ENCODE assay signal across 20 cellular contexts in the genomic region with DNA sequence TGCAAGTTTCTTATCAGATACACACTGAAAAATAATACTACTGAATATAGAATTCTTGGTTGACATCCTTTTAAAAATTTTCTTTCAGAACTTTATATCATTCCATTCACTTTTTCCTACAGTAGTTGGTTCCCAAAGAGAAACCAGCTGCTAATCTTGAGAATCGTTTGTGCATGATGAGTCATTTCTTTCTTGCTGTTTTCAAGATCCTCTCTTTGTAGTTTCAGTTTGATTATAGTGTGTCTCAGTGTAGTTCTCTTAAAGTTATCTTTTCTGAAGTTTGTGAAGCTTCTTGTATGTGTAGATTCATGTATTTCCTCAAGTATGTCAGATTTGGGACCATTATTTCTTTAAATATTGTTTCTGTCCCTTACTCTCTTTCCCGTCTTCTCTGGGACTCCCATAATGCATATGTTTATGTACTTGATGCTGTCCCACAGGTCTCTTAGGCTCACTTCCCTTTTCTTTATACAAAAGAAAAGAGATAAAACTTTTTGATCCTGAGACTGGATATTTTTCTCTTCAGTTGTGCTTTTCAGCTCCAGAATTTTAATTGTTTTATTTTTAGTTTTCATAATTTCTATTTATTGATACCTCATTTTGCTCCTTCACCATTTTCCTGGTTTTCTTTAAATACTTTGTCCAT.
A peak's percentile ranks its signal among the peaks of the same experiment; 100 is the strongest.
DNase-seq lines count a peak whose midpoint lies in the region; ATAC-seq and TF ChIP-seq lines count a peak whose summit lies in the region.
"Had no signal": no experiment of that assay in that cellular context is flagged by ENCODE, and none has a peak within 500 bp of the region (broad histone marks: within the 10 kb centered on the region; RNA-seq: fewer than 3 reads in every experiment).

No MANE protein-coding gene starts in this region.

- H3K27me3 Mint-ChIP-seq in mesothelial cell of epicardium (ENCODE audit: low read depth), result no peaks in the 10 kb centered on the region

- CTCF ChIA-PET in RWPE1 (lab: Yijun Ruan, JAX), result no interaction called here

- no peaks in the 10 kb centered on the region for H3K27me3 ChIP-seq in left lung
- H3K27me3 ChIP-seq: heart left ventricle had no signal

- no peaks in the 10 kb centered on the region for H3K4me1 ChIP-seq in left lung
- H3K4me1 ChIP-seq: heart left ventricle had no signal

- H3K27ac ChIP-seq in left lung (no peak overlapping the region), RWPE1 (no peak overlapping the region)
- H3K27ac ChIP-seq: 22Rv1, heart left ventricle, PC-9, thoracic aorta had no signal

- peaks cover 11% of the 10 kb centered on the region for H3K9me3 Mint-ChIP-seq in mesothelial cell of epicardium

- no peak overlapping the region for H3K27ac Mint-ChIP-seq in mesothelial cell of epicardium

- H3K9me3 ChIP-seq in left lung, result peaks cover 0 to 38% of the 10 kb centered on the region in 2 donors

- peak; percentile 53 for ATAC-seq in HG02763 (IDR thresholded peaks at IDR 0.05; ENCODE audit: unreplicated experiment)
- ATAC-seq in HG03442 (IDR thresholded peaks at IDR 0.05; ENCODE audit: unreplicated experiment), result peak; percentile 81
- ATAC-seq in left lung, result no peak
- ATAC-seq: heart left ventricle, K562, left lobe of liver had no signal

- intact Hi-C loops in left lung (cut with DNase I), result no loop called here

- no peaks in the 10 kb centered on the region for H3K36me3 Mint-ChIP-seq in mesothelial cell of epicardium

- POLR2A ChIA-PET in RWPE1 (lab: Yijun Ruan, JAX; ENCODE audit: low non-redundant PET), result no interaction called here

- H3K4me3 Mint-ChIP-seq in mesothelial cell of epicardium, result no peak overlapping the region
- H3K4me3 Mint-ChIP-seq: neural crest cell had no signal

- no peak overlapping the region for H3K4me3 ChIP-seq in left lung
- H3K4me3 ChIP-seq: heart left ventricle, K562, PC-9, thoracic aorta had no signal

- no peaks in the 10 kb centered on the region for H3K36me3 ChIP-seq in left lung
- H3K36me3 ChIP-seq: heart left ventricle, thoracic aorta had no signal

- no peak for TF ChIP-seq CTCF in left lung (IDR thresholded peaks at IDR 0.05)
- TF ChIP-seq CTCF in mesothelial cell of epicardium (IDR thresholded peaks at IDR 0.05; ENCODE audit: unreplicated experiment), result no peak
- TF ChIP-seq CTCF in RWPE1 (conservative IDR thresholded peaks at IDR 0.05; ENCODE audit: low read depth), result no peak

- DNase-seq in DMS53 (lab: John Stamatoyannopoulos, UW) (peak; percentile 0), DMS53 treated with DMSO at 0.1 percent for 48 hours (lab: John Stamatoyannopoulos, UW; ENCODE audit: unreplicated experiment) (no peak), GDM1 (lab: John Stamatoyannopoulos, UW) (no peak), left lung (no peak), mesothelial cell of epicardium (ENCODE audit: low spot score in 2 of 2, unreplicated experiment in 2 of 2) (no peak), RWPE1 (ENCODE audit: low spot score) (no peak)
- DNase-seq: activated CD8-positive, alpha-beta memory T cell treated with anti-CD3 and anti-CD28 coated beads for 24 hours; activated naive CD4-positive, alpha-beta T cell treated with Interleukin-2 at 50 U/mL for 16 hours; COR-L47; GOT3; heart left ventricle; NCI-H2029; PC-9 had no signal

- no peaks in the 10 kb centered on the region for H3K4me1 Mint-ChIP-seq in mesothelial cell of epicardium
- H3K4me1 Mint-ChIP-seq: neural crest cell had no signal
